Comparison of ENCODE assay signal across 20 cellular contexts in genomic region chr1:3987669-3988235, GRCh38.
DNase-seq lines count a peak whose midpoint lies in the region; ATAC-seq and TF ChIP-seq lines count a peak whose summit lies in the region.
"Had no signal": no experiment of that assay in that cellular context is flagged by ENCODE, and none has a peak within 500 bp of the region (broad histone marks: within the 10 kb centered on the region; RNA-seq: fewer than 3 reads in every experiment).

No MANE protein-coding gene starts in this region.

- POLR2A ChIA-PET in OCI-LY7 (lab: Charles Lee): no interaction called here

- H3K4me1 Mint-ChIP-seq in natural killer cell treated with Interleukin-12 subunit alpha and Interleukin-12 subunit beta and Interleukin-15 and Interleukin-18, amount 100 ng/mL, for 72 hours (ENCODE audit: low read depth in 2 of 2): peaks cover 0 to 5% of the 10 kb centered on the region in 2 donors
- H3K4me1 Mint-ChIP-seq in natural killer cell: no peaks in the 10 kb centered on the region
- no peaks in the 10 kb centered on the region for H3K4me1 Mint-ChIP-seq in effector memory CD8-positive, alpha-beta T cell (ENCODE audit: low read depth in 2 of 2)

- no peaks in the 10 kb centered on the region for H3K36me3 Mint-ChIP-seq in natural killer cell treated with Interleukin-12 subunit alpha and Interleukin-12 subunit beta and Interleukin-15 and Interleukin-18, amount 100 ng/mL, for 72 hours
- no peaks in the 10 kb centered on the region for H3K36me3 Mint-ChIP-seq in natural killer cell
- H3K36me3 Mint-ChIP-seq in effector memory CD8-positive, alpha-beta T cell (ENCODE audit: insufficient read depth): no peaks in the 10 kb centered on the region
- H3K36me3 Mint-ChIP-seq: CD14-positive monocyte had no signal

- CTCF ChIA-PET in OCI-LY7 (lab: Charles Lee; ENCODE audit: unreplicated experiment): no interaction called here

- H3K4me1 ChIP-seq in OCI-LY7 (ENCODE audit: insufficient read depth, low read length, poor library complexity, severe bottlenecking): peaks cover 6% of the 10 kb centered on the region
- peaks cover 9% of the 10 kb centered on the region for H3K4me1 ChIP-seq in Karpas-422 (ENCODE audit: low read length)
- H3K4me1 ChIP-seq in vagina: no peaks in the 10 kb centered on the region
- H3K4me1 ChIP-seq: Peyer's patch had no signal

- DNase-seq in natural killer cell treated with Interleukin-12 subunit alpha and Interleukin-12 subunit beta and Interleukin-15 and Interleukin-18, amount 100 ng/mL, for 72 hours (ENCODE audit: low spot score): no peak
- DNase-seq in natural killer cell (no peak), OCI-LY7 (ENCODE audit: low spot score) (peak; percentile 8), posterior vena cava (ENCODE audit: low spot score) (peak; percentile 58), Karpas-422 (no peak), vagina (ENCODE audit: extremely low spot score in 2 of 2) (no peak)
- no peak for DNase-seq in effector memory CD8-positive, alpha-beta T cell
- DNase-seq: DMS79; MV-4-11; NCI-H1417; NCI-H187; NCI-H2107; NCI-H2227 treated with DMSO at 0.1 percent for 48 hours; NCI-H510A; NCI-H774; NK-92 treated with Interleukin-12 subunit alpha and Interleukin-12 subunit beta, amount 100 ng/mL, for 24 hours had no signal

- H3K27ac ChIP-seq in OCI-LY7 (ENCODE audit: low read depth, low read length, poor library complexity, severe bottlenecking) (no peak overlapping the region), Karpas-422 (ENCODE audit: low read length) (no peak overlapping the region), vagina (no peak overlapping the region)
- H3K27ac ChIP-seq: Peyer's patch had no signal

- H3K9me3 ChIP-seq in OCI-LY7 (ENCODE audit: low read length) (0 out of 2 replicates have a peak, but pooled peaks cover 6% of the 10 kb centered on the region), Karpas-422 (ENCODE audit: low read length) (no peaks in the 10 kb centered on the region), vagina (no peaks in the 10 kb centered on the region)
- H3K9me3 ChIP-seq: Peyer's patch had no signal

- no peaks in the 10 kb centered on the region for H3K27me3 ChIP-seq in Karpas-422 (ENCODE audit: low read length)
- no peaks in the 10 kb centered on the region for H3K27me3 ChIP-seq in vagina
- H3K27me3 ChIP-seq: Peyer's patch had no signal

- H3K27me3 Mint-ChIP-seq in natural killer cell treated with Interleukin-12 subunit alpha and Interleukin-12 subunit beta and Interleukin-15 and Interleukin-18, amount 100 ng/mL, for 72 hours: peaks cover 13 to 24% of the 10 kb centered on the region in 2 donors
- H3K27me3 Mint-ChIP-seq in natural killer cell (ENCODE audit: low read depth in 2 of 2): peaks cover 3 to 20% of the 10 kb centered on the region in 2 donors
- H3K27me3 Mint-ChIP-seq in effector memory CD8-positive, alpha-beta T cell: peaks cover 18 to 42% of the 10 kb centered on the region in 2 donors

- H3K4me3 ChIP-seq in OCI-LY7 (ENCODE audit: low read depth, low read length, poor library complexity, severe bottlenecking) (no peak overlapping the region), Karpas-422 (ENCODE audit: low read length) (no peak overlapping the region), vagina (no peak overlapping the region)
- H3K4me3 ChIP-seq: Peyer's patch had no signal

- intact Hi-C loops in natural killer cell (cut with micrococcal nuclease): no loop called here
- intact Hi-C loops in OCI-LY7 (cut with micrococcal nuclease; ENCODE audit: unreplicated experiment): no loop called here
- intact Hi-C loops in posterior vena cava (cut with DNase I): no loop called here
- intact Hi-C loops in vagina (cut with DNase I): no loop called here

- no peak overlapping the region for H3K4me3 Mint-ChIP-seq in natural killer cell treated with Interleukin-12 subunit alpha and Interleukin-12 subunit beta and Interleukin-15 and Interleukin-18, amount 100 ng/mL, for 72 hours
- no peak overlapping the region for H3K4me3 Mint-ChIP-seq in natural killer cell
- no peak overlapping the region for H3K4me3 Mint-ChIP-seq in effector memory CD8-positive, alpha-beta T cell
- H3K4me3 Mint-ChIP-seq: CD14-positive monocyte, IgD-negative memory B cell had no signal

- H3K9ac ChIP-seq in Karpas-422 (ENCODE audit: low read length): no peak overlapping the region

- H2AFZ ChIP-seq in OCI-LY7 (ENCODE audit: low read length) (no peak overlapping the region), Karpas-422 (ENCODE audit: low read length) (no peak overlapping the region)

- no peaks in the 10 kb centered on the region for H4K20me1 ChIP-seq in OCI-LY7 (ENCODE audit: insufficient read depth, low read length)
- H4K20me1 ChIP-seq in Karpas-422 (ENCODE audit: insufficient read depth, low read depth, low read length): no peaks in the 10 kb centered on the region

- peak; percentile 36 to 50 for ATAC-seq in natural killer cell treated with Interleukin-12 subunit alpha and Interleukin-12 subunit beta and Interleukin-15 and Interleukin-18, amount 100 ng/mL, for 72 hours
- ATAC-seq in natural killer cell: no peak
- no peak for ATAC-seq in effector memory CD8-positive, alpha-beta T cell (replicated peaks)
- ATAC-seq: SK-N-SH treated with all-trans-retinoic acid at 6 μM for 48 hours had no signal

- no TSS peak for BruUV-seq in OCI-LY7 (replicated peaks; lab: Mats Ljungman, UMichigan)

- no peak overlapping the region for H3K4me2 ChIP-seq in OCI-LY7 (ENCODE audit: low read length)
- H3K4me2 ChIP-seq in Karpas-422 (ENCODE audit: low read depth, low read length, poor library complexity, severe bottlenecking): no peak overlapping the region

- no peaks in the 10 kb centered on the region for H3K9me2 ChIP-seq in OCI-LY7 (ENCODE audit: insufficient read depth, low read length)
- no peaks in the 10 kb centered on the region for H3K9me2 ChIP-seq in Karpas-422 (replicated peaks; ENCODE audit: insufficient read depth, low read length)

- no peaks in the 10 kb centered on the region for H3K79me2 ChIP-seq in OCI-LY7 (ENCODE audit: insufficient read depth, low read depth, low read length)
- H3K79me2 ChIP-seq in Karpas-422 (ENCODE audit: low read length): no peaks in the 10 kb centered on the region

- TF ChIP-seq POLR2A in vagina (IDR thresholded peaks at IDR 0.05): no peak

- no peak for TF ChIP-seq CTCF in natural killer cell (IDR thresholded peaks at IDR 0.05)
- TF ChIP-seq CTCF in OCI-LY7 (conservative IDR thresholded peaks at IDR 0.05; ENCODE audit: low read length): no peak
- no peak for TF ChIP-seq CTCF in vagina (IDR thresholded peaks at IDR 0.05)

- H3K27ac Mint-ChIP-seq in natural killer cell treated with Interleukin-12 subunit alpha and Interleukin-12 subunit beta and Interleukin-15 and Interleukin-18, amount 100 ng/mL, for 72 hours: no peak overlapping the region
- H3K27ac Mint-ChIP-seq in natural killer cell: no peak overlapping the region
- H3K27ac Mint-ChIP-seq in effector memory CD8-positive, alpha-beta T cell: no peak overlapping the region
- H3K27ac Mint-ChIP-seq: CD14-positive monocyte, IgD-negative memory B cell had no signal

- H3K9me3 Mint-ChIP-seq in natural killer cell treated with Interleukin-12 subunit alpha and Interleukin-12 subunit beta and Interleukin-15 and Interleukin-18, amount 100 ng/mL, for 72 hours: peaks cover 4% of the 10 kb centered on the region
- no peaks in the 10 kb centered on the region for H3K9me3 Mint-ChIP-seq in natural killer cell
- peaks cover 0 to 5% of the 10 kb centered on the region in 2 donors for H3K9me3 Mint-ChIP-seq in effector memory CD8-positive, alpha-beta T cell

- H3K36me3 ChIP-seq in OCI-LY7 (ENCODE audit: insufficient read depth, low read length) (no peaks in the 10 kb centered on the region), Karpas-422 (ENCODE audit: insufficient read depth, low read length) (no peaks in the 10 kb centered on the region; the same call in 1 of the 2 replicates), vagina (no peaks in the 10 kb centered on the region)
- H3K36me3 ChIP-seq: Peyer's patch had no signal

Comparison
In these comparisons a context has a peak if more than half of its experiments do, and no peak if none do; other contexts are left out.
1. ATAC-seq: peak in natural killer cell treated with Interleukin-12 subunit alpha and Interleukin-12 subunit beta and Interleukin-15 and Interleukin-18, amount 100 ng/mL, for 72 hours (2 of 2); none in natural killer cell (0 of 3) and effector memory CD8-positive, alpha-beta T cell (single experiment).
2. DNase-seq: peak in OCI-LY7 (single experiment) and posterior vena cava (single experiment); none in natural killer cell treated with Interleukin-12 subunit alpha and Interleukin-12 subunit beta and Interleukin-15 and Interleukin-18, amount 100 ng/mL, for 72 hours (single experiment), natural killer cell (single experiment), Karpas-422 (single experiment), vagina (0 of 2) and effector memory CD8-positive, alpha-beta T cell (0 of 3).